ENCODE assay signal across 7 cellular contexts in genomic region chr9:78032599-78033457, GRCh38. TPM values are rescaled to one million over a fixed set of nuclear protein-coding genes. Genes with fewer than 3 reads are reported as not detected.
DNase-seq lines count a peak whose midpoint lies in the region; ATAC-seq and TF ChIP-seq lines count a peak whose summit lies in the region.

No MANE protein-coding gene starts in this region.

- DNase-seq in GM20000 (ENCODE audit: low spot score) = peak; percentile 24
- DNase-seq in NT2/D1 (ENCODE audit: low read depth, low spot score) = no peak
- peak in 7 of 9 donors; percentile 33 to 75 (median 58) for DNase-seq in naive thymus-derived CD4-positive, alpha-beta T cell
- DNase-seq in HuH-7.5 (ENCODE audit: low spot score) = no peak
- no peak for DNase-seq in stimulated activated CD4-positive, alpha-beta T cell treated with anti-CD3 and anti-CD28 coated beads, Interleukin-1b, Interleukin-23, amount 100 ng/mL, for 48 hours

- no peaks in the 10 kb centered on the region for H3K9me3 ChIP-seq in NT2/D1 (ENCODE audit: insufficient read depth, low read length)
- no peaks in the 10 kb centered on the region for H3K9me3 ChIP-seq in ectodermal cell (ENCODE audit: control insufficient read depth, low read length)
- H3K9me3 ChIP-seq in naive thymus-derived CD4-positive, alpha-beta T cell (ENCODE audit: control insufficient read depth in 2 of 3, low read length in 3 of 3) = no peaks in the 10 kb centered on the region

- WGBS in ectodermal cell, 2 experiments = 45 to 46% methylated on average over 17 of the region's 18 CpGs

- CTCF ChIA-PET in naive thymus-derived CD4-positive, alpha-beta T cell (lab: Charles Lee) = interaction anchor here (0.7 to 4.3 kb wide), 4 partner anchors 52 to 576 kb away, joined by 3 to 50 read pairs (median 12); no protein-coding TSS in a partner anchor

- ATAC-seq in naive thymus-derived CD4-positive, alpha-beta T cell = peak; percentile 26
- no peak for ATAC-seq in HG02840 (IDR thresholded peaks at IDR 0.05; ENCODE audit: low FRiP score, unreplicated experiment)

- H3K27me3 ChIP-seq in NT2/D1 (ENCODE audit: insufficient read depth, insufficient read length) (no peaks in the 10 kb centered on the region), ectodermal cell (ENCODE audit: control insufficient read depth, insufficient read depth, low read length, poor library complexity, severe bottlenecking) (no peaks in the 10 kb centered on the region)
- no peaks in the 10 kb centered on the region for H3K27me3 ChIP-seq in naive thymus-derived CD4-positive, alpha-beta T cell (ENCODE audit: control insufficient read depth in 2 of 2, insufficient read depth in 2 of 2, low read length in 2 of 2)

- peak overlapping the region; percentile 94 for H3K9ac ChIP-seq in NT2/D1 (ENCODE audit: insufficient read length, low read depth)

- H3K36me3 Mint-ChIP-seq in naive thymus-derived CD4-positive, alpha-beta T cell = peaks cover 0 to 5% (median 0%) of the 10 kb centered on the region in 5 donors

- TF ChIP-seq CTCF in GM20000 (IDR thresholded peaks at IDR 0.05; ENCODE audit: extremely low read depth, missing control alignments) = no peak

- peak overlapping the region; percentile 91 for H3K27ac ChIP-seq in ectodermal cell (ENCODE audit: insufficient read depth, low read depth, low read length, poor library complexity, severe bottlenecking)
- H3K27ac ChIP-seq in naive thymus-derived CD4-positive, alpha-beta T cell (ENCODE audit: low read depth, low read length) = peak overlapping the region; percentile 66

- no peaks in the 10 kb centered on the region for H3K9me3 Mint-ChIP-seq in naive thymus-derived CD4-positive, alpha-beta T cell

- H3K27me3 Mint-ChIP-seq in naive thymus-derived CD4-positive, alpha-beta T cell = peaks cover 0 to 4% (median 0%) of the 10 kb centered on the region in 5 donors

- intact Hi-C loops in naive thymus-derived CD4-positive, alpha-beta T cell (cut with micrococcal nuclease) = loop anchor here (1.0 to 10.0 kb wide), 9 partner anchors 14 to 1539 kb away; partner anchors contain the start of genes PSAT1 (in 1 of the 2), TLE4 (in 1 of the 2) and VPS13A (in 1 of the 2)

- H3K4me1 ChIP-seq in NT2/D1 (ENCODE audit: insufficient read depth, insufficient read length) (peaks cover 3% of the 10 kb centered on the region), ectodermal cell (ENCODE audit: control insufficient read depth, insufficient read depth, low read length) (peaks cover 18% of the 10 kb centered on the region)
- peaks cover 5 to 32% of the 10 kb centered on the region in 2 donors for H3K4me1 ChIP-seq in naive thymus-derived CD4-positive, alpha-beta T cell (ENCODE audit: control insufficient read depth in 2 of 2, insufficient read depth in 2 of 2, low read length in 2 of 2)

- H3K36me3 ChIP-seq in NT2/D1 (ENCODE audit: insufficient read depth, insufficient read length, low read length) = no peaks in the 10 kb centered on the region
- no peaks in the 10 kb centered on the region for H3K36me3 ChIP-seq in ectodermal cell (ENCODE audit: control insufficient read depth, insufficient read depth, low read length)
- H3K36me3 ChIP-seq in naive thymus-derived CD4-positive, alpha-beta T cell (ENCODE audit: control insufficient read depth in 2 of 3, insufficient read depth in 3 of 3, low read length in 3 of 3) = no peaks in the 10 kb centered on the region

- H3K4me3 ChIP-seq in NT2/D1 (ENCODE audit: insufficient read length, low read depth) = peak overlapping the region; percentile 74
- peak overlapping the region; percentile 82 for H3K4me3 ChIP-seq in ectodermal cell (ENCODE audit: insufficient read depth, low read depth, low read length)
- H3K4me3 ChIP-seq in naive thymus-derived CD4-positive, alpha-beta T cell (ENCODE audit: low read length) = peak overlapping the region; percentile 68

- POLR2A ChIA-PET in naive thymus-derived CD4-positive, alpha-beta T cell (lab: Charles Lee) = interaction anchor here (0.7 to 1.8 kb wide), 12 partner anchors 15 to 176 kb away, joined by 3 to 5 read pairs (median 3); no protein-coding TSS in a partner anchor

- H3K27ac Mint-ChIP-seq in naive thymus-derived CD4-positive, alpha-beta T cell = peak overlapping the region; percentile 91 to 97 (median 95)

- peaks cover 38 to 55% (median 53%) of the 10 kb centered on the region in 7 donors for H3K4me1 Mint-ChIP-seq in naive thymus-derived CD4-positive, alpha-beta T cell

- peak overlapping the region; percentile 86 to 98 (median 96) for H3K4me3 Mint-ChIP-seq in naive thymus-derived CD4-positive, alpha-beta T cell

RNA-seq across cellular contexts. Expression of gene GNAQ, which starts 1.2 kb away (rescaled TPM):
- polyA plus RNA-seq in ectodermal cell (2013, experiment 1 of 4) = 42.0 TPM
- 47.0 TPM for polyA plus RNA-seq in ectodermal cell (2013, experiment 2 of 4)
- polyA plus RNA-seq in ectodermal cell (2013, experiment 3 of 4) = 28.7 TPM
- polyA plus RNA-seq in ectodermal cell (2013, experiment 4 of 4) = 38.2 TPM
- total RNA-seq in naive thymus-derived CD4-positive, alpha-beta T cell = 10 to 100 TPM; 37.7 to 60.6 (median 47.7) TPM
- 10 to 100 TPM in 1 of 2 donors, 1 to 10 TPM in 1; 7.2 to 11.4 TPM for polyA plus RNA-seq in naive thymus-derived CD4-positive, alpha-beta T cell

Comparison
In these comparisons a context has a peak if more than half of its experiments do, and no peak if none do; other contexts are left out.
1. DNase-seq: peak in GM20000 (single experiment) and naive thymus-derived CD4-positive, alpha-beta T cell (7 of 9); none in NT2/D1 (single experiment), HuH-7.5 (single experiment) and stimulated activated CD4-positive, alpha-beta T cell treated with anti-CD3 and anti-CD28 coated beads, Interleukin-1b, Interleukin-23, amount 100 ng/mL, for 48 hours (single experiment).
2. Peak in every context shown above with its lines, with median percentiles within 50 percentile points of each other: H3K4me3 ChIP-seq.